ENCODE assay signal across 8 cellular contexts in genomic region chr9:89000973-89001916, GRCh38. TPM values are rescaled to one million over a fixed set of nuclear protein-coding genes. Genes with fewer than 3 reads are reported as not detected.
DNase-seq lines count a peak whose midpoint lies in the region; ATAC-seq and TF ChIP-seq lines count a peak whose summit lies in the region.

No MANE protein-coding gene starts in this region.

- H3K27me3 ChIP-seq in RWPE2 (ENCODE audit: insufficient read depth, poor library complexity, severe bottlenecking) (no peaks in the 10 kb centered on the region), suprapubic skin (no peaks in the 10 kb centered on the region)

- no peaks in the 10 kb centered on the region for H3K4me1 ChIP-seq in RWPE2 (ENCODE audit: insufficient read depth, poor library complexity, severe bottlenecking)
- peaks cover 21% of the 10 kb centered on the region for H3K4me1 ChIP-seq in suprapubic skin

- 29% methylated on average over 48 of the region's 52 CpGs for WGBS in suprapubic skin

- in situ Hi-C loops in GM13977 (cut with MboI; ENCODE audit: low pct_unique_long_range_greater_than_20kb, low sequenced_read_pairs, unreplicated experiment) = no loop called here

- peak; percentile 66 for DNase-seq in 8988T
- DNase-seq in GM13977 (ENCODE audit: low spot score) = peak; percentile 78
- peak; percentile 46 for DNase-seq in KG1 (lab: John Stamatoyannopoulos, UW)
- no peak for DNase-seq in RWPE2 (ENCODE audit: low spot score)
- peak; percentile 37 for DNase-seq in activated effector memory CD4-positive, alpha-beta T cell treated with Interleukin-2 at 50 U/mL for 16 hours
- DNase-seq in foreskin melanocyte = peak; percentile 61
- DNase-seq in omental fat pad (ENCODE audit: low spot score) = peak; percentile 87
- DNase-seq in suprapubic skin (ENCODE audit: low spot score in 2 of 2) = peak; percentile 93 to 94

- TF ChIP-seq CTCF in GM13977 (IDR thresholded peaks at IDR 0.05; ENCODE audit: extremely low read depth, insufficient read depth, missing control alignments) (peak; percentile 78), RWPE2 (IDR thresholded peaks at IDR 0.05; ENCODE audit: poor library complexity, severe bottlenecking) (peak; percentile 85), omental fat pad (IDR thresholded peaks at IDR 0.05) (peak in 2 of 3 donors; percentile 2 to 64), suprapubic skin (IDR thresholded peaks at IDR 0.05) (peak; percentile 68 to 69)

- H3K36me3 ChIP-seq in RWPE2 (ENCODE audit: low read depth) (no peaks in the 10 kb centered on the region), suprapubic skin (no peaks in the 10 kb centered on the region)

- peak; percentile 89 for ATAC-seq in RWPE2 (ENCODE audit: low read depth)
- ATAC-seq in omental fat pad (ENCODE audit: low FRiP score) = peak; percentile 68

- H3K4me3 ChIP-seq in RWPE2 (ENCODE audit: severe bottlenecking) (no peak overlapping the region), suprapubic skin (peak overlapping the region; percentile 26)

- no peak for TF ChIP-seq POLR2A in suprapubic skin (IDR thresholded peaks at IDR 0.05)

- H3K9me3 ChIP-seq in RWPE2 (ENCODE audit: severe bottlenecking) (no peaks in the 10 kb centered on the region), suprapubic skin (no peaks in the 10 kb centered on the region)

- H3K27ac ChIP-seq in RWPE2 (ENCODE audit: poor library complexity, severe bottlenecking) (no peak overlapping the region), suprapubic skin (no peak overlapping the region)

- TF ChIP-seq EP300 in suprapubic skin (IDR thresholded peaks at IDR 0.05) = no peak

RNA-seq across cellular contexts. Expression of gene S1PR3, which starts 10.0 kb away (rescaled TPM):
- total RNA-seq in omental fat pad (10 to 100 TPM; 19.0 to 61.7 (median 30.1) TPM), suprapubic skin (10 to 100 TPM in 1 of 4 donors, 1 to 10 TPM in 3; 4.3 to 13.5 (median 5.6) TPM)

Comparison
In these comparisons a context has a peak if more than half of its experiments do, and no peak if none do; other contexts are left out.
1. CTCF ChIP-seq: peak in every context shown above with its lines; median percentile 85 in RWPE2; 78 in GM13977; 68 in suprapubic skin; 33 in omental fat pad.